In the genomic region with DNA sequence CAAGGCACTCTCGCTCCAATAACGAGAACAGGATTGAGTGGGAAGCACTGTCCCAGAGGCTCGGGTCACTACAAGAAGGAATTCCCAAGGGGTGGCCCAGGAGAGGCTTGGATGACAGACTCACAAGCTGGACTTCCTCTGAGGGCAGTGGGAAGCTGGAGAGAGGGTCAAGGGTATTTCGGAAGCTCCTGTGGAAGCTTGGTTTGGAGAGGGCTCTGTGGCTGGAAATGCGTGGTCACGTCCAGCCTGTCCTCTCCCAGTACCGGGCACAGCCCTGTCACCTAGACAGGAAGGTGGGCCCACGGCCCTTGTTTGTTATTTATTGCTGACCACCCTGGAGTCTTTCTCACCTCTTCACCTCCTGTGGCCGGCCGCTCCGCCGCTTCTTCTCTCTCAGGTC, we compare ENCODE assay signal across 18 cellular contexts. TPM values are rescaled to one million over a fixed set of nuclear protein-coding genes. Genes with fewer than 3 reads are reported as not detected.
DNase-seq lines count a peak whose midpoint lies in the region; ATAC-seq, FAIRE-seq and TF ChIP-seq lines count a peak whose summit lies in the region.
"Had no signal": no experiment of that assay in that cellular context is flagged by ENCODE, and none has a peak within 500 bp of the region (broad histone marks: within the 10 kb centered on the region; RNA-seq: fewer than 3 reads in every experiment).

No MANE protein-coding gene starts in this region.

- H4K20me1 ChIP-seq in PC-3 (ENCODE audit: low read length) = no peaks in the 10 kb centered on the region

- H3K4me2 ChIP-seq in mesenchymal stem cell (ENCODE audit: low read length, poor library complexity, severe bottlenecking) (no peak overlapping the region), PC-3 (ENCODE audit: low read length) (no peak overlapping the region)
- H3K4me2 ChIP-seq: GM23338 had no signal

- in situ Hi-C loops in G401 (cut with HindIII; ENCODE audit: low sequenced_read_pairs) = loop anchor here (10.0 kb wide), 1 partner anchor 50 kb away; no protein-coding TSS in a partner anchor

- no peak overlapping the region for H2BK120ac ChIP-seq in mesenchymal stem cell (ENCODE audit: low read depth, low read length)

- H3K9ac ChIP-seq in mesenchymal stem cell (ENCODE audit: low read length) (no peak overlapping the region), PC-3 (ENCODE audit: low read length) (no peak overlapping the region)

- H3K4me3 Mint-ChIP-seq in Calu3 (ENCODE audit: low read depth, unreplicated experiment) = no peak overlapping the region
- H3K4me3 Mint-ChIP-seq: B cell; CD14-positive monocyte; CD8-positive, alpha-beta T cell; GM23338; HFFc6 had no signal

- H3K4ac ChIP-seq in mesenchymal stem cell (ENCODE audit: low read depth in 1 of 2, low read length in 2 of 2) = no peak overlapping the region

- no peak overlapping the region for H3K14ac ChIP-seq in mesenchymal stem cell (ENCODE audit: low read length in 2 of 2)

- peaks cover 2% of the 10 kb centered on the region for H3K27me3 ChIP-seq in bronchial epithelial cell (ENCODE audit: control insufficient read depth, insufficient read depth, low read length)
- H3K27me3 ChIP-seq in mesenchymal stem cell (ENCODE audit: control insufficient read depth in 1 of 2, insufficient read depth in 1 of 2, low read length in 2 of 2) = no peaks in the 10 kb centered on the region
- no peaks in the 10 kb centered on the region for H3K27me3 ChIP-seq in PC-3 (ENCODE audit: low read length)

- H2AFZ ChIP-seq in mesenchymal stem cell (ENCODE audit: low read depth, low read length) (no peak overlapping the region), PC-3 (ENCODE audit: low read length) (no peak overlapping the region)
- H2AFZ ChIP-seq: GM23338 had no signal

- H3K23ac ChIP-seq in mesenchymal stem cell (ENCODE audit: low read length in 2 of 2) = no peak overlapping the region

- H3K36me3 ChIP-seq in bronchial epithelial cell (ENCODE audit: control insufficient read depth, insufficient read depth, low read length) = no peaks in the 10 kb centered on the region
- peaks cover 0 to 11% of the 10 kb centered on the region in 2 experiments for H3K36me3 ChIP-seq in mesenchymal stem cell (ENCODE audit: control insufficient read depth in 1 of 2, insufficient read depth in 2 of 2, low read depth in 1 of 2, low read length in 2 of 2)
- H3K36me3 ChIP-seq in PC-3 (ENCODE audit: low read depth, low read length) = no peaks in the 10 kb centered on the region

- H4K91ac ChIP-seq in mesenchymal stem cell (ENCODE audit: low read length) = no peak overlapping the region

- no peaks in the 10 kb centered on the region for H3K4me1 Mint-ChIP-seq in Calu3 (ENCODE audit: low read depth, unreplicated experiment)

- H3K27me3 Mint-ChIP-seq in Calu3 (ENCODE audit: unreplicated experiment) = no peaks in the 10 kb centered on the region
- H3K27me3 Mint-ChIP-seq: B cell had no signal

- no peak overlapping the region for H2BK15ac ChIP-seq in mesenchymal stem cell (ENCODE audit: low read depth, poor library complexity, severe bottlenecking)

- ATAC-seq in GM18870 (IDR thresholded peaks at IDR 0.05; ENCODE audit: unreplicated experiment) = no peak
- no peak for ATAC-seq in PC-3
- ATAC-seq: CD8-positive, alpha-beta T cell; GM23338 had no signal

- H3K4me1 ChIP-seq in mesenchymal stem cell (ENCODE audit: control insufficient read depth, insufficient read depth, low read depth, low read length) (peaks cover 47% of the 10 kb centered on the region), PC-3 (ENCODE audit: insufficient read depth, low read length) (0 out of 2 replicates have a peak, but pooled peaks cover 3% of the 10 kb centered on the region)

- CTCF ChIA-PET in Calu3 (lab: Charles Lee) (no interaction called here), PC-3 (lab: Charles Lee) (no interaction called here)

- no peaks in the 10 kb centered on the region for H3K9me3 Mint-ChIP-seq in Calu3 (ENCODE audit: low read depth, unreplicated experiment)
- H3K9me3 Mint-ChIP-seq: CD14-positive monocyte; CD8-positive, alpha-beta T cell; GM23338; HFFc6 had no signal

- no peak overlapping the region for H2BK12ac ChIP-seq in mesenchymal stem cell (ENCODE audit: low read length in 2 of 2)

- TF ChIP-seq CTCF in bronchial epithelial cell (IDR thresholded peaks at IDR 0.05; ENCODE audit: insufficient read depth, low read length, severe bottlenecking) = no peak
- no peak for TF ChIP-seq CTCF in Calu3 (IDR thresholded peaks at IDR 0.05; ENCODE audit: unreplicated experiment)
- no peak for TF ChIP-seq CTCF in GM20000 (IDR thresholded peaks at IDR 0.05; ENCODE audit: extremely low read depth, missing control alignments)
- TF ChIP-seq CTCF in PC-3 (conservative IDR thresholded peaks at IDR 0.05; ENCODE audit: low read depth, low read length) = no peak

- H3F3A ChIP-seq in PC-3 (ENCODE audit: low read length, unreplicated experiment) = no peaks in the 10 kb centered on the region

- intact Hi-C loops in Calu3 (cut with micrococcal nuclease; ENCODE audit: unreplicated experiment) (no loop called here), PC-3 (cut with micrococcal nuclease) (no loop called here)

- H3K36me3 Mint-ChIP-seq in Calu3 (ENCODE audit: insufficient read depth, unreplicated experiment) = peaks cover 5% of the 10 kb centered on the region
- H3K36me3 Mint-ChIP-seq: CD8-positive, alpha-beta T cell had no signal

- no peaks in the 10 kb centered on the region for H3K9me2 ChIP-seq in PC-3 (replicated peaks; ENCODE audit: low read length)

- H2BK5ac ChIP-seq in mesenchymal stem cell (ENCODE audit: low read depth, low read length, poor library complexity, severe bottlenecking) = no peak overlapping the region

- BruUV-seq in Calu3 (replicated peaks; lab: Mats Ljungman, UMichigan) (no TSS peak), PC-3 (replicated peaks; lab: Mats Ljungman, UMichigan) (no TSS peak)

- no peaks in the 10 kb centered on the region for H3K79me2 ChIP-seq in PC-3 (ENCODE audit: low read length)

- no peak overlapping the region for H4K8ac ChIP-seq in mesenchymal stem cell (ENCODE audit: low read length)

- H3K27ac ChIP-seq in mesenchymal stem cell (ENCODE audit: low read length, poor library complexity, severe bottlenecking) (no peak overlapping the region), PC-3 (ENCODE audit: low read length) (no peak overlapping the region)
- H3K27ac ChIP-seq: HL-60 had no signal

- WGBS in mesenchymal stem cell = 92% methylated on average over 12 of the region's 12 CpGs

- FAIRE-seq in bronchial epithelial cell (lab: Jason Lieb, UNC) = peak; percentile 72
- FAIRE-seq: A204.1 had no signal

- peaks cover 23% of the 10 kb centered on the region for H3K79me1 ChIP-seq in mesenchymal stem cell (replicated peaks; ENCODE audit: low read length, poor library complexity, severe bottlenecking)

- peak; percentile 46 for DNase-seq in G401 (ENCODE audit: low spot score)
- DNase-seq in bronchial epithelial cell (ENCODE audit: low read depth) = no peak
- no peak for DNase-seq in mesenchymal stem cell
- no peak for DNase-seq in Calu3
- DNase-seq in GM20000 (ENCODE audit: low spot score) = no peak
- DNase-seq in PC-3 = no peak
- DNase-seq: CD8-positive, alpha-beta T cell; COR-L47; DND-41; GF-D8; HCEC 1CT; HFFc6 had no signal

- H3K27ac Mint-ChIP-seq in Calu3 (ENCODE audit: unreplicated experiment) = no peak overlapping the region
- H3K27ac Mint-ChIP-seq: B cell; CD8-positive, alpha-beta T cell; GM23338; HFFc6 had no signal

- H3K4me3 ChIP-seq in bronchial epithelial cell (ENCODE audit: low read depth, low read length) (no peak overlapping the region), mesenchymal stem cell (ENCODE audit: insufficient read depth in 1 of 2, low read depth in 1 of 2, low read length in 2 of 2) (no peak overlapping the region), PC-3 (ENCODE audit: low read length) (no peak overlapping the region)
- H3K4me3 ChIP-seq: GM23338 had no signal

- H3K18ac ChIP-seq in mesenchymal stem cell (ENCODE audit: low read depth in 1 of 2, low read length in 2 of 2) = no peak overlapping the region

- H2AK5ac ChIP-seq in mesenchymal stem cell (ENCODE audit: low read length, severe bottlenecking) = peak overlapping the region; percentile 3

- POLR2A ChIA-PET in PC-3 (lab: Charles Lee; ENCODE audit: unreplicated experiment) = no interaction called here

- H3K9me3 ChIP-seq in mesenchymal stem cell (ENCODE audit: control insufficient read depth, low read length) (no peaks in the 10 kb centered on the region), PC-3 (ENCODE audit: low read length) (no peaks in the 10 kb centered on the region)

RNA-seq across cellular contexts. Expression of gene SYNGR1, which starts 5.3 kb away (rescaled TPM):
- total RNA-seq in G401 (2014; rRNA removed; shearing (Covaris generic)) = 48.0 and 67.0 TPM in 2 replicates
- 0.26 and 2.0 TPM in 2 replicates for total RNA-seq in bronchial epithelial cell
- polyA plus RNA-seq in mesenchymal stem cell (2013, experiment 1 of 2) = 22.3 TPM
- 22.9 TPM for polyA plus RNA-seq in mesenchymal stem cell (2013, experiment 2 of 2)
- 12.3 and 16.8 TPM in 2 replicates for total RNA-seq in Calu3 (2022)
- 7.8 and 9.0 TPM in 2 replicates for total RNA-seq in PC-3 (2014; rRNA removed)

RNA-seq across cellular contexts. Expression of gene RPL3, which starts 35.7 kb away (rescaled TPM):
- 6,349 and 7,167 TPM in 2 replicates for total RNA-seq in G401 (2014; rRNA removed; shearing (Covaris generic))
- total RNA-seq in bronchial epithelial cell = 5,727 and 8,485 TPM in 2 replicates
- 1,826 TPM for polyA plus RNA-seq in mesenchymal stem cell (2013, experiment 1 of 2)
- 1,787 TPM for polyA plus RNA-seq in mesenchymal stem cell (2013, experiment 2 of 2)
- 977 and 1,058 TPM in 2 replicates for total RNA-seq in Calu3 (2022)
- total RNA-seq in PC-3 (2014; rRNA removed) = 1,363 and 1,371 TPM in 2 replicates

RNA-seq across cellular contexts. Expression of gene TAB1, which starts 44.5 kb away (rescaled TPM):
- total RNA-seq in G401 (2014; rRNA removed; shearing (Covaris generic)) = 35.1 and 38.2 TPM in 2 replicates
- total RNA-seq in bronchial epithelial cell (7.9 and 8.2 TPM in 2 replicates), Calu3 (2022) (31.8 and 34.6 TPM in 2 replicates), PC-3 (2014; rRNA removed) (14.2 and 16.0 TPM in 2 replicates)
- polyA plus RNA-seq in mesenchymal stem cell (2013, experiment 1 of 2) = 10.8 TPM
- 11.1 TPM for polyA plus RNA-seq in mesenchymal stem cell (2013, experiment 2 of 2)
